ENCODE assay signal across 1 cellular context in the genomic region with DNA sequence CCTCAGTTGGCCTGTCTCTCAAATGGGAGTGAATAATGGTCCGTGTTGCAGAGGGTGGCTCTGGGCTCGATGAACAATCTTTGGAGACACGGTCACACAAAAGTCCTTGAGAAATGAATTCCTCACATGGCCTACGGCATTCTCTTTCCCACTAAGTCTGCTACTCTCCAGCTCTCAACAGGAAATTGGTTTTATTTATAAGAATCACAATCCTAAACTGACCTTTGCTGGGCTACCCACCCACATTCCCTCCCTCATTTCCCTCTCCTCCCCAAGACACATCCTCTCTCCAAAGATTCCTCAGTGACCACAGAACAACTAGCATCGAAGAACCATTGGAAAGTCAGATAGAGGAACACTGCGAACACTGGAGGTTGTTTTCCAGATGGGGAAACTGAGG.
TF ChIP-seq lines count a peak whose summit lies in the region.

No MANE protein-coding gene starts in this region.

TF ChIP-seq in HepG2, 621 proteins besides CTCF, POLR2A, EP300 and RAD21:
- TF ChIP-seq HNF4A (CRISPR knock-in tag; IDR thresholded peaks at IDR 0.05) (no peak), SIN3B (IDR thresholded peaks at IDR 0.05; ENCODE audit: low read length) (no peak), RFX5 (IDR thresholded peaks at IDR 0.05; ENCODE audit: low read depth, low read length) (no peak), SMAD9 (CRISPR knock-in tag; IDR thresholded peaks at IDR 0.05) (no peak), MXD4 (CRISPR knock-in tag; IDR thresholded peaks at IDR 0.05) (no peak), FOSL2 (CRISPR knock-in tag; IDR thresholded peaks at IDR 0.05) (no peak), TGIF2 (CRISPR knock-in tag; IDR thresholded peaks at IDR 0.05) (no peak), ZNF83 (CRISPR knock-in tag; IDR thresholded peaks at IDR 0.05; ENCODE audit: borderline replicate concordance) (no peak), ZNF772 (CRISPR knock-in tag; IDR thresholded peaks at IDR 0.05) (no peak), ZNF605 (CRISPR knock-in tag; IDR thresholded peaks at IDR 0.05) (no peak), ZNF850 (CRISPR knock-in tag; conservative IDR thresholded peaks at IDR 0.05) (no peak), ASH2L (IDR thresholded peaks at IDR 0.05; ENCODE audit: insufficient read length, low read depth, low read length) (no peak)
- TF ChIP-seq, protein P1, sequence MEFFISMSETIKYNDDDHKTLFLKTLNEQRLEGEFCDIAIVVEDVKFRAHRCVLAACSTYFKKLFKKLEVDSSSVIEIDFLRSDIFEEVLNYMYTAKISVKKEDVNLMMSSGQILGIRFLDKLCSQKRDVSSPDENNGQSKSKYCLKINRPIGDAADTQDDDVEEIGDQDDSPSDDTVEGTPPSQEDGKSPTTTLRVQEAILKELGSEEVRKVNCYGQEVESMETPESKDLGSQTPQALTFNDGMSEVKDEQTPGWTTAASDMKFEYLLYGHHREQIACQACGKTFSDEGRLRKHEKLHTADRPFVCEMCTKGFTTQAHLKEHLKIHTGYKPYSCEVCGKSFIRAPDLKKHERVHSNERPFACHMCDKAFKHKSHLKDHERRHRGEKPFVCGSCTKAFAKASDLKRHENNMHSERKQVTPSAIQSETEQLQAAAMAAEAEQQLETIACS (CRISPR knock-in tag; IDR thresholded peaks at IDR 0.05): no peak
- TF ChIP-seq, protein P2, sequence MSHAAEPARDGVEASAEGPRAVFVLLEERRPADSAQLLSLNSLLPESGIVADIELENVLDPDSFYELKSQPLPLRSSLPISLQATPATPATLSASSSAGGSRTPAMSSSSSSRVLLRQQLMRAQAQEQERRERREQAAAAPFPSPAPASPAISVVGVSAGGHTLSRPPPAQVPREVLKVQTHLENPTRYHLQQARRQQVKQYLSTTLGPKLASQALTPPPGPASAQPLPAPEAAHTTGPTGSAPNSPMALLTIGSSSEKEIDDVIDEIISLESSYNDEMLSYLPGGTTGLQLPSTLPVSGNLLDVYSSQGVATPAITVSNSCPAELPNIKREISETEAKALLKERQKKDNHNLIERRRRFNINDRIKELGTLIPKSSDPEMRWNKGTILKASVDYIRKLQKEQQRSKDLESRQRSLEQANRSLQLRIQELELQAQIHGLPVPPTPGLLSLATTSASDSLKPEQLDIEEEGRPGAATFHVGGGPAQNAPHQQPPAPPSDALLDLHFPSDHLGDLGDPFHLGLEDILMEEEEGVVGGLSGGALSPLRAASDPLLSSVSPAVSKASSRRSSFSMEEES (CRISPR knock-in tag; IDR thresholded peaks at IDR 0.05): no peak
TF ChIP-seq in HepG2: peak in this region for 0.
